Comparison of ENCODE assay signal across 8 cellular contexts in the genomic region with DNA sequence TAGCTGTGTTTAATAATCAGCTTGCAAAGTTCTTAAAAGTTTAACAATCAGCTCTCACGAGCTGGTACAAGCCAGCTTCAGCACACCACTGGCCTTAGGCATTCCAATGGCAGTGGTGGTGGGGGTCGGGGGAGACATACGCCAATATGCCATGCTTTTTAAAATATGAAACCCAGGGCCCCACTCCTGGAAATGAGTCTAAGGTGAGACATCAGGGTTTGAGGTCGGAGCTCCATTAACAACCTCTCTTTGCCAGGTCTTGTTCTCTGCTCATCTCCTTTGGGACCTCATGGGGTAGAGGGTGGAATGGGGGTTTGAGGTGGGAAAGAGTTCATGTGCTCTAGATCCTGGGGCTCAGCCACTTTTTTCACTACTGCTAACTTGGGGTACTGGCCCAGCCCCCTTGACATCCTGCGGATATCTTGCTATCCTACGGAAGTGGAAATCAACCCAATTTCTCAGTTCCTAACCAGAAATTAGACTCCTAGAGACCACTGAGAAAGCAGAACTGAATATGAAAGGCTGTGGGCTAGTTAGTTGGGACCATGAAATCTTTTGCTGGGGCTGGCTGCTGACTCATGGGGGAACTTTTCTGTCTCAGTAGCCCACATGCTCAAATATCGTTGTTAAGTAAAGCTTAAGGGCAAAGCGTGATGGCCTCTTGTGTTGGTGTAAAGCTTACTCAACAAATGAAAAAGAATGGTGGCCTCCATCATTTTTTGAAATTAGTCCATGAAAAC.
DNase-seq lines count a peak whose midpoint lies in the region; ATAC-seq and TF ChIP-seq lines count a peak whose summit lies in the region.

No MANE protein-coding gene starts in this region.

- H3K27ac Mint-ChIP-seq in T-cell: peak overlapping the region; percentile 28 to 57

- no peaks in the 10 kb centered on the region for H3K36me3 ChIP-seq in ovary

- no peaks in the 10 kb centered on the region for H3K4me1 ChIP-seq in ovary (ENCODE audit: insufficient read depth)

- CTCF ChIA-PET in T-cell (lab: Charles Lee): interaction anchor here (0.6 to 1.3 kb wide), 6 partner anchors 9 to 156 kb away, joined by 3 to 6 read pairs (median 4); no protein-coding TSS in a partner anchor

- DNase-seq in T-cell (peak in 7 of 34 experiments; percentile 5 to 26 (median 17)), NCI-H1417 treated with DMSO at 0.1 percent for 48 hours (lab: John Stamatoyannopoulos, UW) (no peak), NCI-H2227 treated with DMSO at 0.1 percent for 48 hours (lab: John Stamatoyannopoulos, UW) (no peak), ovary (no peak), NCI-H69 (lab: John Stamatoyannopoulos, UW) (no peak)
- peak; percentile 55 for DNase-seq in stimulated activated CD4-positive, alpha-beta T cell treated with anti-CD3 and anti-CD28 coated beads, Interleukin-1b, Interleukin-23, amount 100 ng/mL, for 48 hours

- intact Hi-C loops in ovary (cut with DNase I): no loop called here

- 79 to 95% (median 84%) methylated on average over 8 of the region's 8 CpGs for WGBS in ovary, 3 donors

- ATAC-seq in GM19025 (IDR thresholded peaks at IDR 0.05; ENCODE audit: low read depth, unreplicated experiment) (peak; percentile 83), HG02884 (IDR thresholded peaks at IDR 0.05; ENCODE audit: unreplicated experiment) (peak; percentile 92), T-cell (replicated peaks in 1 of 4) (peak in 3 of 4 experiments; percentile 44 to 62 (median 45))

- no peaks in the 10 kb centered on the region for H3K36me3 Mint-ChIP-seq in T-cell

- no peaks in the 10 kb centered on the region for H3K9me3 ChIP-seq in ovary

- POLR2A ChIA-PET in T-cell (lab: Charles Lee): interaction anchor here in 1 of 2 donors (0.6 to 1.1 kb wide), 3 partner anchors 22 to 312 kb away, joined by 3 to 4 read pairs (median 3); no protein-coding TSS in a partner anchor

- H3K27me3 Mint-ChIP-seq in T-cell: no peaks in the 10 kb centered on the region

- H3K4me3 Mint-ChIP-seq in T-cell: peak overlapping the region in 1 of 3 donors; percentile 42

- H3K4me1 Mint-ChIP-seq in T-cell: peaks cover 10 to 50% (median 32%) of the 10 kb centered on the region in 3 donors

- no peak overlapping the region for H3K4me3 ChIP-seq in ovary

- TF ChIP-seq EP300 in ovary (IDR thresholded peaks at IDR 0.05): no peak

- no peak overlapping the region for H3K27ac ChIP-seq in ovary

- TF ChIP-seq CTCF in ovary (IDR thresholded peaks at IDR 0.05): no peak

- H3K27me3 ChIP-seq in ovary: no peaks in the 10 kb centered on the region

- TF ChIP-seq POLR2A in ovary (IDR thresholded peaks at IDR 0.05): no peak

- H3K9me3 Mint-ChIP-seq in T-cell: no peaks in the 10 kb centered on the region
